ENCODE assay signal across 8 cellular contexts in the genomic region with DNA sequence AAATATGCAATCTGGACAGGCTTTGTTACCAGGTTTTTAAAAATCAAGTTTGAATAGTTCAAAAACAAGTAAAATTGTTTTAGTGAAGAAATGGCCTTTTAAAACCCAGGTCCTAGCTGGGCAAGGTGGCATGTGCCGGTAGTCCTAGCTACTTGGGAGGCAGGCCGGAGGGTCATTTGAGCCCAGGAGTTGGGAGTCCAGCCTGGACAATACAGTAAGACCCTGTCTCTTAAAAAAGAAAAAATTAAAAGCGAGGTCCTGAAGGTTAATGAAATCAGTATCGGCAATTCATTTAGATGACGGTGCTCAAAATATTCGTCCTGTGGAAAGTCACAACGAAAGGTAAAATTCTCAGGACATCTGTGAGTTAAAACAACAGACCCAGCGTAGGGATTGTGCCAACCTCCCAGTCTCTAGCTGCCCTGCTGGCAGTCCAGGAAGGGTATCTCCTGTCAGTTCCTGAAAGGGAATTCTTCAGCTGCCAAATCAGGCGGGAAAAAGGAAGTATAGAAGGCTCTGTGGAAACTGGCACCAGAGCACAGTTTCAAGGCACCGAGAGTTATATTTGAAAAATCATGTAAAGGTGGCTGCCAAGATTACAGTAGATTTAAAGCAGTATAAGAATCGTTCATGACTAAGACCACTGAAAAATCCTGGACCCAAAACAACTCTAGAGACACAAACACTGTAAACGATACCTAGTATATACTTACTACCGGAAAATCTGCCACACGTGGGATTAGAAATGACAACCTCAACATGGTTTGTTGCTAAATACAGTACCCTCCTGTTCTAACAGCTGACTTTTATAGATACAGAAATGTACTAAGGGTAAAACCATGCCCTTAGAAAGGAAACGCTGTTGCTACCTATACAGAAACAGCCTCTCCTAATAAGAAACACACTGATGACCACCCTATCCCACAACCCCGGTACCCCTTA. TPM values are rescaled to one million over a fixed set of nuclear protein-coding genes. Genes with fewer than 3 reads are reported as not detected.
DNase-seq lines count a peak whose midpoint lies in the region; ATAC-seq and TF ChIP-seq lines count a peak whose summit lies in the region.

No MANE protein-coding gene starts in this region.

- peak in 2 of 5 donors; percentile 1 to 5 for DNase-seq in CD4-positive, alpha-beta memory T cell
- DNase-seq in T-helper 17 cell (no peak), fibroblast of the aortic adventitia (ENCODE audit: low read depth) (no peak), psoas muscle (no peak), amniotic stem cell (lab: John Stamatoyannopoulos, UW) (no peak), GM19238 (ENCODE audit: insufficient read length, low spot score) (no peak), midbrain (lab: John Stamatoyannopoulos, UW) (no peak)

- peak overlapping the region; percentile 19 to 94 (median 88) for H3K27ac Mint-ChIP-seq in CD4-positive, alpha-beta memory T cell
- peak overlapping the region; percentile 72 for H3K27ac Mint-ChIP-seq in T-helper 17 cell

- peak overlapping the region; percentile 30 to 54 for H3K4me3 ChIP-seq in CD4-positive, alpha-beta memory T cell (ENCODE audit: low read length in 2 of 2)
- H3K4me3 ChIP-seq in fibroblast of the aortic adventitia (ENCODE audit: low read depth, low read length) = peak overlapping the region; percentile 93
- peak overlapping the region; percentile 78 for H3K4me3 ChIP-seq in psoas muscle

- CTCF ChIA-PET in CD4-positive, alpha-beta memory T cell (lab: Charles Lee; ENCODE audit: partially characterized antibody) = no interaction called here

- no peaks in the 10 kb centered on the region for H3K36me3 ChIP-seq in CD4-positive, alpha-beta memory T cell (ENCODE audit: insufficient read depth, low read length)
- no peaks in the 10 kb centered on the region for H3K36me3 ChIP-seq in psoas muscle (ENCODE audit: insufficient read depth in 1 of 2, low read depth in 1 of 2)

- peaks cover 0 to 2% (median 0%) of the 10 kb centered on the region in 8 donors for H3K9me3 Mint-ChIP-seq in CD4-positive, alpha-beta memory T cell

- TF ChIP-seq CTCF in fibroblast of the aortic adventitia (IDR thresholded peaks at IDR 0.05; ENCODE audit: insufficient read depth, low read length) (no peak), psoas muscle (IDR thresholded peaks at IDR 0.05) (no peak)

- intact Hi-C loops in CD4-positive, alpha-beta memory T cell (cut with micrococcal nuclease) = loop anchor here (10.0 kb wide), 2 partner anchors 239 to 291 kb away; partner anchors contain the start of gene MESD
- intact Hi-C loops in psoas muscle (cut with DNase I) = loop anchor here in 1 of 2 donors (2.0 to 10.0 kb wide), 2 partner anchors 77 to 129 kb away; no protein-coding TSS in a partner anchor

- WGBS in psoas muscle, 3 donors = 19 to 25% (median 19%) methylated on average over 16 of the region's 16 CpGs

- ATAC-seq in HG02885 (IDR thresholded peaks at IDR 0.05; ENCODE audit: poor library complexity, unreplicated experiment) (peak; percentile 4), T-helper 17 cell (peak; percentile 28), psoas muscle (peak; percentile 26 to 71 (median 54))

- POLR2A ChIA-PET in CD4-positive, alpha-beta memory T cell (lab: Charles Lee; ENCODE audit: partially characterized antibody) = interaction anchor here (0.7 kb wide), 1 partner anchor 581 kb away, joined by 3 read pairs; no protein-coding TSS in a partner anchor

- H3K27me3 Mint-ChIP-seq in CD4-positive, alpha-beta memory T cell = no peaks in the 10 kb centered on the region
- H3K27me3 Mint-ChIP-seq in T-helper 17 cell = no peaks in the 10 kb centered on the region

- H3K9me3 ChIP-seq in CD4-positive, alpha-beta memory T cell (ENCODE audit: control insufficient read depth in 1 of 2, low read length in 2 of 2) = no peaks in the 10 kb centered on the region
- H3K9me3 ChIP-seq in T-helper 17 cell (ENCODE audit: control insufficient read depth, low read length, poor library complexity, severe bottlenecking) = no peaks in the 10 kb centered on the region
- H3K9me3 ChIP-seq in psoas muscle = no peaks in the 10 kb centered on the region

- no peaks in the 10 kb centered on the region for H3K27me3 ChIP-seq in CD4-positive, alpha-beta memory T cell (ENCODE audit: insufficient read depth, low read length)
- H3K27me3 ChIP-seq in psoas muscle (ENCODE audit: insufficient read depth in 3 of 3, low read length in 2 of 3) = no peaks in the 10 kb centered on the region

- H3K4me1 Mint-ChIP-seq in CD4-positive, alpha-beta memory T cell = peaks cover 15 to 27% (median 20%) of the 10 kb centered on the region in 4 donors
- peaks cover 19% of the 10 kb centered on the region for H3K4me1 Mint-ChIP-seq in T-helper 17 cell

- H3K36me3 Mint-ChIP-seq in CD4-positive, alpha-beta memory T cell = peaks cover 0 to 9% of the 10 kb centered on the region in 2 donors
- no peaks in the 10 kb centered on the region for H3K36me3 Mint-ChIP-seq in T-helper 17 cell (ENCODE audit: low read depth)

- H3K4me3 Mint-ChIP-seq in CD4-positive, alpha-beta memory T cell = peak overlapping the region; percentile 89 to 96 (median 93)
- H3K4me3 Mint-ChIP-seq in T-helper 17 cell = peak overlapping the region; percentile 93

- H3K27ac ChIP-seq in CD4-positive, alpha-beta memory T cell (ENCODE audit: low read depth, low read length) = peak overlapping the region; percentile 0
- H3K27ac ChIP-seq in psoas muscle = peak overlapping the region; percentile 83

- H3K4me1 ChIP-seq in CD4-positive, alpha-beta memory T cell (ENCODE audit: insufficient read depth, low read length) = peaks cover 16% of the 10 kb centered on the region
- H3K4me1 ChIP-seq in psoas muscle = peaks cover 11% of the 10 kb centered on the region

RNA-seq across cellular contexts. Expression of gene ABHD17C, which starts 1.2 kb away (rescaled TPM):
- total RNA-seq in CD4-positive, alpha-beta memory T cell = 1 to 10 TPM; 3.6 to 3.8 TPM
- 1 to 10 TPM in 1 of 2 donors, under 1 TPM in 1; 0.32 to 3.1 TPM for polyA plus RNA-seq in CD4-positive, alpha-beta memory T cell
- 1 to 10 TPM; 2.0 to 2.3 TPM for total RNA-seq in T-helper 17 cell
- total RNA-seq in fibroblast of the aortic adventitia (ENCODE audit: low replicate concordance) = 5.6 and 15.5 TPM in 2 replicates
- 1 to 10 TPM; 1.1 to 2.9 (median 2.1) TPM for total RNA-seq in psoas muscle
- polyA plus RNA-seq in psoas muscle = 1 to 10 TPM; 1.5 to 3.7 (median 3.3) TPM

Comparison
In these comparisons a context has a peak if more than half of its experiments do, and no peak if none do; other contexts are left out.
1. H3K4me3 ChIP-seq: peak in every context shown above with its lines; median percentile 93 in fibroblast of the aortic adventitia; 78 in psoas muscle; 42 in CD4-positive, alpha-beta memory T cell.